1 cellular context compared by ENCODE assay signal in the genomic region with DNA sequence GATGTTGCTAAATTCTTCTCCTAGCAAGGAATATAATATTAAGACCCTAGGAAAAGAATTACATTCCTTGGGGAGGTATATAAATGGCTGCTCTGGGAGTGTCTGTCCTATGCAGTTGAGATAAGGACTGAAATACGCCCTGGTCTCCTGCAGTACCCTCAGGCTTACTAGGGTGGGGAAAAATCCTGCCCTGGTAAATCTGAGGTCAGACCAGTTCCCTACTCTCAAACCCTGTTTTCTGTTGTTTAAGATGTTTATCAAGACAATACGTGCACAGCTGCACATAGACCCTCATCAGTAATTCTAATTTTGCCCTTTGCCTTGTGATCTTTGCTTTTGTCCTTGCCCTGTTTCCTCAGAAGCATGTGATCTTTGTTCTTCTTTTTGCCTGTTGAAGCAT. TPM values are rescaled to one million over a fixed set of nuclear protein-coding genes. Genes with fewer than 3 reads are reported as not detected.
"Had no signal": no experiment of that assay in that cellular context is flagged by ENCODE, and none has a peak within 500 bp of the region (broad histone marks: within the 10 kb centered on the region; RNA-seq: fewer than 3 reads in every experiment).

No MANE protein-coding gene starts in this region.

RNA-seq across cellular contexts. Expression of a gene that starts 11.2 kb away (rescaled TPM):
- polyA plus RNA-seq: immature natural killer cell had no signal
